8 cellular contexts compared by ENCODE assay signal in the genomic region with DNA sequence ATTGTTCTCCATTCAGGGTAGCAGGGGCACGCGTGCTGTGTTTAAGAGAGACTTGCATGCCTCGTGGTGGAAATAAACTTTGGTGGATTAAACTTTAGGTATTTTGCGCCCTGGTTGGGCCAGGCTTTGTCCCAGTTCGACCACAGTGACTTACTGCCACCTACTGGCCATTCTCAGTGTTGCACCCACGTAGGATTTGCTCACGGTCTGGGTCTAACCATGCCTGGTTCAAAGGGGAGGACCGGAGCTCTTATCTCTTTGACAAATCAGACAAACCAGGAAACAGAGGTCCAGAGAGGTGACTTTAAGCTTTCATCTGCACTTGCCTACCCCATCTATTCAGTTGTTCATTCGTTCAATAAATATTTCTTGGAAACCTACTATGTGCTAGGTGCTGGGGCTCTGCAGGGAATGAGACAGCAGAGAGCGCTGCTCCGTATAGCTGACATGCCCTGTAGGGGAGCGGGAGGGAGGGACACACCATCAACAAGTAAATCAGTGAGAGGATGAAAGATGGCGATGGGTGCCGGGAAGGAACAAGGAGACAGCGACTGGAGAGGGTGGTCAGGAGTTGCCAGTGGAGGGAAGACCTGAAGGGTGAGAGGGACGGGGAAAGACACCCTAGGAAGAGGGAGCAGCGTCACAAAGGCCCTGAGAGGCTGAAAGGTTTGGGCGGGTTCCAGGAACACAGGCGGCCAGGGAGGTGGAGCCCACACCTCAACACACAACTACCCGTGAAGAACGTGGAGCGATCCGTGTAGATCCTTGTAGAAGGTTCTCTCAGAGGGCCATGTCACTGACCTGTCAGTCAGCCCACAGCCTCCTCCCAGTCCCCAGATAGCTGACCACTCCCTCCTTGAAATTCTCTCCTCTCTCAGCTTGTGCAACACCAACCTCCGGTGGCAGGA. TPM values are rescaled to one million over a fixed set of nuclear protein-coding genes. Genes with fewer than 3 reads are reported as not detected.
DNase-seq lines count a peak whose midpoint lies in the region; ATAC-seq, FAIRE-seq and TF ChIP-seq lines count a peak whose summit lies in the region.

No MANE protein-coding gene starts in this region.

- H3K27me3 ChIP-seq in MM.1S (replicated peaks; ENCODE audit: insufficient read depth, low read length), result peaks cover 12% of the 10 kb centered on the region; the same call in 1 of the 2 replicates
- H3K27me3 ChIP-seq in osteoblast (ENCODE audit: insufficient read depth, low read length), result peaks cover 6% of the 10 kb centered on the region
- H3K27me3 ChIP-seq in thoracic aorta (replicated peaks; ENCODE audit: insufficient read depth), result no peaks in the 10 kb centered on the region

- no peak for TF ChIP-seq POLR2A in H54 (IDR thresholded peaks at IDR 0.05; ENCODE audit: low read depth, low read length)

- peak overlapping the region; percentile 56 for H3K4me3 ChIP-seq in MM.1S (ENCODE audit: low read length)
- H3K4me3 ChIP-seq in osteoblast (ENCODE audit: insufficient read depth, low read length), result peak overlapping the region; percentile 68
- peak overlapping the region; percentile 55 for H3K4me3 ChIP-seq in thoracic aorta

- H3K4me2 ChIP-seq in MM.1S (ENCODE audit: low read depth, low read length), result peak overlapping the region; percentile 69
- H3K4me2 ChIP-seq in osteoblast (ENCODE audit: insufficient read depth, low read length), result peak overlapping the region; percentile 88

- peak; percentile 93 for TF ChIP-seq CTCF in MM.1S (IDR thresholded peaks at IDR 0.05; ENCODE audit: low read length)
- peak; percentile 97 for TF ChIP-seq CTCF in osteoblast (IDR thresholded peaks at IDR 0.05; ENCODE audit: extremely low read depth, low read depth, low read length)
- peak; percentile 94 for TF ChIP-seq CTCF in thoracic aorta (IDR thresholded peaks at IDR 0.05)

- peak; percentile 38 for FAIRE-seq in H54 (lab: Jason Lieb, UNC)

- peak overlapping the region; percentile 20; the same call in 1 of the 2 replicates for H3K9ac ChIP-seq in MM.1S (ENCODE audit: low read length)

- ATAC-seq in thoracic aorta (ENCODE audit: insufficient number of reproducible peaks, low FRiP score, low read depth), result peak; percentile 95

- no peaks in the 10 kb centered on the region for H3F3A ChIP-seq in MM.1S (ENCODE audit: insufficient read depth, low read length)

- H3K9me3 ChIP-seq in MM.1S (replicated peaks; ENCODE audit: insufficient read depth, low read length) (no peaks in the 10 kb centered on the region), osteoblast (ENCODE audit: low read depth, low read length) (no peaks in the 10 kb centered on the region), thoracic aorta (no peaks in the 10 kb centered on the region)

- H3K36me3 ChIP-seq in MM.1S (replicated peaks; ENCODE audit: insufficient read depth, low read length) (no peaks in the 10 kb centered on the region), osteoblast (ENCODE audit: insufficient read depth, low read length) (no peaks in the 10 kb centered on the region), thoracic aorta (no peaks in the 10 kb centered on the region)

- H3K27ac ChIP-seq in MM.1S (ENCODE audit: low read length) (no peak overlapping the region), osteoblast (ENCODE audit: low read depth, low read length) (no peak overlapping the region), thoracic aorta (no peak overlapping the region)

- no peaks in the 10 kb centered on the region for H3K9me2 ChIP-seq in MM.1S (replicated peaks; ENCODE audit: insufficient read depth, low read length)

- H3K4me1 ChIP-seq in MM.1S (ENCODE audit: low read length) (peaks cover 7% of the 10 kb centered on the region), osteoblast (ENCODE audit: insufficient read depth, low read length) (peaks cover 20% of the 10 kb centered on the region), thoracic aorta (ENCODE audit: control insufficient read depth in 1 of 2, low read depth in 2 of 2) (peaks cover 9 to 17% of the 10 kb centered on the region in 2 donors)

- peak; percentile 86 for DNase-seq in EH (ENCODE audit: low read depth)
- DNase-seq in H54 (ENCODE audit: insufficient read length, low spot score), result peak; percentile 80
- DNase-seq in MM.1S, result peak; percentile 88
- DNase-seq in SIG-M5 treated with dmso at 0.1 percent for 504 hours (lab: John Stamatoyannopoulos, UW; ENCODE audit: unreplicated experiment), result peak; percentile 90
- DNase-seq in activated naive CD4-positive, alpha-beta T cell treated with Interleukin-2 at 50 U/mL for 16 hours, result peak; percentile 90
- DNase-seq in globus pallidus (ENCODE audit: low spot score), result peak; percentile 65
- peak; percentile 95 for DNase-seq in osteoblast (ENCODE audit: insufficient read length, low spot score, missing footprints)
- DNase-seq in thoracic aorta (ENCODE audit: low spot score), result peak; percentile 59

- no peaks in the 10 kb centered on the region for H4K20me1 ChIP-seq in MM.1S (ENCODE audit: insufficient read depth, low read length)
- H4K20me1 ChIP-seq in osteoblast (ENCODE audit: insufficient read depth, low read length), result no peaks in the 10 kb centered on the region

- H3K79me2 ChIP-seq in MM.1S (ENCODE audit: low read length) (no peaks in the 10 kb centered on the region), osteoblast (ENCODE audit: insufficient read depth, low read length) (no peaks in the 10 kb centered on the region)

- H2AFZ ChIP-seq in MM.1S (ENCODE audit: low read length) (peak overlapping the region; percentile 82), osteoblast (ENCODE audit: low read length) (peak overlapping the region; percentile 91)

RNA-seq across cellular contexts. Expression of a gene that starts 27.2 kb away (rescaled TPM):
- total RNA-seq in osteoblast (31.5 and 50.3 TPM in 2 replicates), thoracic aorta (1,000 to 10,000 TPM in 1 of 2 donors, 100 to 1,000 TPM in 1; 581 to 1,250 TPM)

Comparison
In these comparisons a context has a peak if more than half of its experiments do, and no peak if none do; other contexts are left out.
1. RNA of a gene that starts 27.2 kb away (total RNA-seq): 581 to 1,250 TPM in thoracic aorta; 31.5 to 50.3 TPM in osteoblast; every median in the first group is over 10 times any median in the second.
2. Peak in every context shown above with its lines, with median percentiles within 50 percentile points of each other: DNase-seq, H3K4me3 ChIP-seq and CTCF ChIP-seq.